14 cellular contexts compared by ENCODE assay signal in genomic region chr20:31594002-31594557, GRCh38. TPM values are rescaled to one million over a fixed set of nuclear protein-coding genes. Genes with fewer than 3 reads are reported as not detected.
DNase-seq lines count a peak whose midpoint lies in the region; ATAC-seq and TF ChIP-seq lines count a peak whose summit lies in the region.
"Had no signal": no experiment of that assay in that cellular context is flagged by ENCODE, and none has a peak within 500 bp of the region (broad histone marks: within the 10 kb centered on the region; RNA-seq: fewer than 3 reads in every experiment).

No MANE protein-coding gene starts in this region.

- H3K36me3 Mint-ChIP-seq in HFFc6 (ENCODE audit: low read depth), result no peaks in the 10 kb centered on the region
- H3K36me3 Mint-ChIP-seq in WTC11, result no peaks in the 10 kb centered on the region
- H3K36me3 Mint-ChIP-seq: activated naive CD4-positive, alpha-beta T cell treated with anti-CD3 and anti-CD28 coated beads, Interleukin-2, amount 10 ng/mL, durations not matched to agents 7 days and 5 days had no signal

- H3K27ac Mint-ChIP-seq in HFFc6 (peak overlapping the region; percentile 94), WTC11 (peak overlapping the region; percentile 88)
- H3K27ac Mint-ChIP-seq: activated naive CD4-positive, alpha-beta T cell treated with anti-CD3 and anti-CD28 coated beads, Interleukin-2, amount 10 ng/mL, durations not matched to agents 7 days and 5 days had no signal

- H3K4me1 ChIP-seq in liver (ENCODE audit: control insufficient read depth in 4 of 4, insufficient read depth in 4 of 4, low read length in 3 of 4), result peaks cover 8 to 21% (median 13%) of the 10 kb centered on the region in 4 donors
- H3K4me1 ChIP-seq in stomach, result peaks cover 0 to 33% (median 21%) of the 10 kb centered on the region in 4 donors

- H3K4me3 ChIP-seq in liver (ENCODE audit: low read depth in 1 of 3, low read length in 3 of 3) (no peak overlapping the region), stomach (peak overlapping the region in 1 of 4 donors; percentile 18)
- H3K4me3 ChIP-seq: HAP-1 had no signal

- intact Hi-C loops in stomach (cut with DNase I; ENCODE audit: low total_unique reads), result no loop called here

- H3K9me3 ChIP-seq in liver (ENCODE audit: control insufficient read depth in 4 of 4, low read length in 3 of 4) (no peaks in the 10 kb centered on the region), stomach (no peaks in the 10 kb centered on the region)
- H3K9me3 ChIP-seq: HAP-1 had no signal

- no peaks in the 10 kb centered on the region for H3K27me3 ChIP-seq in liver (ENCODE audit: control insufficient read depth in 4 of 4, insufficient read depth in 4 of 4, low read length in 3 of 4)
- H3K27me3 ChIP-seq in stomach, result no peaks in the 10 kb centered on the region

- DNase-seq in HFFc6, result no peak
- DNase-seq in WTC11 (ENCODE audit: low spot score), result no peak
- no peak for DNase-seq in stomach
- DNase-seq in SHP77 treated with DMSO at 0.1 percent for 48 hours (lab: John Stamatoyannopoulos, UW), result no peak
- DNase-seq in COR-L47 (lab: John Stamatoyannopoulos, UW), result no peak
- DNase-seq in HEK293T (ENCODE audit: extremely low spot score), result no peak
- DNase-seq: hippocampal formation; NCI-H2029; SIG-M5; stimulated activated CD4-positive, alpha-beta T cell treated with anti-CD3 and anti-CD28 coated beads, Interleukin-2, amount 100 ng/mL, for 48 hours had no signal

- CTCF ChIA-PET in WTC11 (lab: Charles Lee) (interaction anchor here (0.7 to 5.7 kb wide), 16 partner anchors 11 to 129 kb away, joined by 3 to 62 read pairs (median 4); partner anchors contain the start of gene ID1), HEK293T (lab: Yijun Ruan, JAX) (no interaction called here)

- no peak for TF ChIP-seq RAD21 in liver (IDR thresholded peaks at IDR 0.05)

- 87% methylated on average over 13 of the region's 13 CpGs for WGBS in liver
- 81 to 90% (median 85%) methylated on average over 13 of the region's 13 CpGs for WGBS in stomach, 5 donors

- TF ChIP-seq POLR2A in stomach (IDR thresholded peaks at IDR 0.05), result no peak

- no peak for TF ChIP-seq EP300 in stomach (IDR thresholded peaks at IDR 0.05)

- H3K27ac ChIP-seq in liver (ENCODE audit: low read depth in 1 of 2, low read length in 2 of 2) (peak overlapping the region in 1 of 2 donors; percentile 71), stomach (peak overlapping the region; percentile 81 to 85 (median 83))

- H3K4me1 Mint-ChIP-seq in HFFc6 (ENCODE audit: low read depth) (peaks cover 65% of the 10 kb centered on the region), WTC11 (peaks cover 49% of the 10 kb centered on the region)
- H3K4me1 Mint-ChIP-seq: activated naive CD4-positive, alpha-beta T cell treated with anti-CD3 and anti-CD28 coated beads, Interleukin-2, amount 10 ng/mL, durations not matched to agents 7 days and 5 days had no signal

- no peaks in the 10 kb centered on the region for H3K36me3 ChIP-seq in liver (ENCODE audit: control insufficient read depth in 4 of 4, insufficient read depth in 3 of 4, low read depth in 1 of 4, low read length in 3 of 4)
- no peaks in the 10 kb centered on the region for H3K36me3 ChIP-seq in stomach
- H3K36me3 ChIP-seq: HAP-1 had no signal

- H3K4me3 Mint-ChIP-seq in HFFc6 (peak overlapping the region; percentile 66), WTC11 (no peak overlapping the region)
- H3K4me3 Mint-ChIP-seq: activated naive CD4-positive, alpha-beta T cell treated with anti-CD3 and anti-CD28 coated beads, Interleukin-2, amount 10 ng/mL, durations not matched to agents 7 days and 5 days had no signal

- no peak for ATAC-seq in WTC11

- POLR2A ChIA-PET in WTC11 (lab: Charles Lee), result interaction anchor here (0.8 to 2.9 kb wide), 4 partner anchors 9 to 31 kb away, joined by 3 to 12 read pairs (median 6); no protein-coding TSS in a partner anchor
- POLR2A ChIA-PET in HEK293T (lab: Yijun Ruan, JAX), result interaction anchor here (1.3 kb wide), 1 partner anchor 21 kb away, joined by 4 read pairs; no protein-coding TSS in a partner anchor

- no peaks in the 10 kb centered on the region for H3K9me3 Mint-ChIP-seq in HFFc6
- H3K9me3 Mint-ChIP-seq in WTC11, result no peaks in the 10 kb centered on the region
- H3K9me3 Mint-ChIP-seq: activated naive CD4-positive, alpha-beta T cell treated with anti-CD3 and anti-CD28 coated beads, Interleukin-2, amount 10 ng/mL, durations not matched to agents 7 days and 5 days had no signal

- no peak overlapping the region for H3K9ac ChIP-seq in liver (ENCODE audit: low read depth in 1 of 2, low read length in 2 of 2)

- TF ChIP-seq CTCF in HFFc6 (IDR thresholded peaks at IDR 0.05), result no peak
- no peak for TF ChIP-seq CTCF in WTC11 (IDR thresholded peaks at IDR 0.05)
- TF ChIP-seq CTCF in liver (IDR thresholded peaks at IDR 0.05; ENCODE audit: low read depth, low read length, missing input control), result no peak
- TF ChIP-seq CTCF in stomach (IDR thresholded peaks at IDR 0.05), result no peak

- H3K27me3 Mint-ChIP-seq in HFFc6 (ENCODE audit: insufficient read depth) (no peaks in the 10 kb centered on the region; the same call in none of the 2 replicates), WTC11 (ENCODE audit: low read depth) (no peaks in the 10 kb centered on the region)

TF ChIP-seq in WTC11, 78 proteins besides CTCF, POLR2A, EP300 and RAD21:
- TF ChIP-seq ZNF121 (CRISPR knock-in tag; IDR thresholded peaks at IDR 0.05), result peak; percentile 69; the same call in 1 of the 2 replicates
- TF ChIP-seq FOXJ3 (CRISPR knock-in tag; IDR thresholded peaks at IDR 0.05; ENCODE audit: borderline replicate concordance), result no peak
TF ChIP-seq in WTC11: peak in this region for 1.

TF ChIP-seq in liver, 16 proteins besides CTCF, POLR2A, EP300 and RAD21:
- TF ChIP-seq REST (IDR thresholded peaks at IDR 0.05), result no peak
- peak; percentile 1 for TF ChIP-seq YY1 (IDR thresholded peaks at IDR 0.05)
- no peak for TF ChIP-seq RXRA (IDR thresholded peaks at IDR 0.05)

TF ChIP-seq in HEK293T, 16 proteins besides CTCF, POLR2A, EP300 and RAD21:
- TF ChIP-seq FOXM1 (IDR thresholded peaks at IDR 0.05; ENCODE audit: borderline replicate concordance) (no peak), PKNOX1 (IDR thresholded peaks at IDR 0.05) (no peak), SP1 (IDR thresholded peaks at IDR 0.05) (no peak), LEF1 (IDR thresholded peaks at IDR 0.05; ENCODE audit: borderline replicate concordance) (no peak), ELF4 (IDR thresholded peaks at IDR 0.05) (no peak), TARDBP (IDR thresholded peaks at IDR 0.05) (no peak), NFRKB (IDR thresholded peaks at IDR 0.05) (no peak), BHLHE40 (IDR thresholded peaks at IDR 0.05; ENCODE audit: borderline replicate concordance) (no peak), SUZ12 (IDR thresholded peaks at IDR 0.05) (no peak)

RNA-seq across cellular contexts. Expression of gene ID1, which starts 11.0 kb away (rescaled TPM):
- total RNA-seq in HFFc6 (2021; fragmentation: NEBNext Ultra II Directional; extraction: Animal tissue kit (Norgen Biotek cat#: 25700)), result 100 to 1,000 TPM; 397 to 487 (median 452) TPM
- total RNA-seq in WTC11 (2021) (88.8 to 158 TPM (median 149 TPM) in 3 replicates), liver (100 to 1,000 TPM in 1 of 2 donors, 10 to 100 TPM in 1; 46.4 to 117 TPM), stomach (100 to 1,000 TPM; 315 to 475 (median 378) TPM)
- polyA plus RNA-seq in liver (10 to 100 TPM; 33.9 to 96.1 TPM), stomach (100 to 1,000 TPM; 168 to 585 (median 350) TPM)

RNA-seq across cellular contexts. Expression of gene COX4I2, which starts 43.6 kb away (rescaled TPM):
- total RNA-seq in HFFc6 (2021; fragmentation: NEBNext Ultra II Directional; extraction: Animal tissue kit (Norgen Biotek cat#: 25700)), result not detected
- total RNA-seq in WTC11 (2021) (0.44 TPM in 1 of 3 replicates, not detected in the others), liver (under 1 TPM in 1 of 2 donors, not detected in 1; 0.59 TPM), stomach (1 to 10 TPM in 2 of 5 donors, not detected in 3; 1.8 to 4.2 TPM)
- polyA plus RNA-seq in liver (under 1 TPM; 0.35 to 0.81 TPM), stomach (1 to 10 TPM; 1.8 to 6.7 (median 4.8) TPM)
- total RNA-seq: LHCN-M2 had no signal
